9 cellular contexts compared by ENCODE assay signal in the genomic region with DNA sequence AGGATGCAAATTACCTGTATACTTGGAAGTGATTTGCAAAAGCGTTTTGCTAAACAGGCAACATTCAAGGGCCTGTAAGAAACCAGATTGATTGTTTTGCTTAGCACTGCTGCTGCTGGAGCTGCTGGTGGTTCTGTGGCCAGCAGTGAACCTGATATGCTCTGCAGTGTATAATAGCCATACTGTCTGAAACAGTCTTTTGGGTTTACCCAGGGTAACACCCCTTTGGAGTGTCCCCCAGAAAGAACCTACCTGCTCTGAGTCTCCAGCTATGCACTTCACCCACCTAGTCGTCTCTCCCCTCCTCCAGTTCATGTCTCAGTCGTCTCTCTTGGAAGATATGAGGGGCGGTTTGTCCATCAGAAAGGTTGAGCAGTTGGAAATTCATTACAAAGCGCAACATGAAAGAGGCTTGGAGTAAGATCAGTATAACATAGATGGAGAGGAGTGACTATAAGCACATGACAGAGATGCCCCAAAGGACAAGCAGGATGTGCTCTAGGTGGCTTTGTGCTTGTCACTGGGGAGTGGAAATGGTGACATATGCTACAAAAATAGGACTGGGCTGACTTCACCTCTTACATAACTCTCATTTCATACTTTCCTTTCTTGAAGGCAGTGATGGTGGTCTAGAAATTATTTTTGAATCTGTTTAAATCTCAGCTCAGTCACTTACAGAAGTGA. TPM values are rescaled to one million over a fixed set of nuclear protein-coding genes. Genes with fewer than 3 reads are reported as not detected.
A peak's percentile ranks its signal among the peaks of the same experiment; 100 is the strongest.
DNase-seq lines count a peak whose midpoint lies in the region; ATAC-seq and TF ChIP-seq lines count a peak whose summit lies in the region.
"Had no signal": no experiment of that assay in that cellular context is flagged by ENCODE, and none has a peak within 500 bp of the region (broad histone marks: within the 10 kb centered on the region; RNA-seq: fewer than 3 reads in every experiment).

No MANE protein-coding gene starts in this region.

- H3K36me3 ChIP-seq in Loucy (ENCODE audit: insufficient read depth, low read length), result no peaks in the 10 kb centered on the region
- no peaks in the 10 kb centered on the region for H3K36me3 ChIP-seq in aorta (ENCODE audit: control insufficient read depth in 1 of 2, insufficient read depth in 2 of 2, low read length in 1 of 2)

- ATAC-seq in GM21529 (IDR thresholded peaks at IDR 0.05; ENCODE audit: unreplicated experiment) (peak; percentile 54), left ventricle myocardium superior (peak; percentile 18), HG03097 (IDR thresholded peaks at IDR 0.05; ENCODE audit: low FRiP score, unreplicated experiment) (no peak), HG03280 (IDR thresholded peaks at IDR 0.05; ENCODE audit: unreplicated experiment) (no peak), aorta (ENCODE audit: low FRiP score) (no peak)

- H4K20me1 ChIP-seq in Loucy (ENCODE audit: insufficient read depth, low read length, poor library complexity, severe bottlenecking), result peaks cover 59% of the 10 kb centered on the region

- in situ Hi-C loops in GM13976 (cut with MboI; ENCODE audit: low sequenced_read_pairs, unreplicated experiment), result no loop called here

- peak overlapping the region in 1 of 2 donors; percentile 26 for H3K27ac ChIP-seq in aorta (ENCODE audit: low read depth in 1 of 2, low read length in 2 of 2)
- H3K27ac ChIP-seq: epithelial cell of prostate had no signal

- H3K4me1 Mint-ChIP-seq in nephron progenitor cell, result peaks cover 77% of the 10 kb centered on the region

- WGBS in aorta, 2 donors, result 73 to 74% methylated on average over 5 of the region's 5 CpGs

- H3K4me2 ChIP-seq in Loucy (ENCODE audit: low read depth, low read length, poor library complexity, severe bottlenecking), result peak overlapping the region; percentile 92

- H3K9me3 ChIP-seq in Loucy (ENCODE audit: insufficient read depth, low read depth, low read length), result no peaks in the 10 kb centered on the region
- no peaks in the 10 kb centered on the region for H3K9me3 ChIP-seq in aorta (ENCODE audit: control insufficient read depth, low read length)

- peaks cover 15% of the 10 kb centered on the region for H3K36me3 Mint-ChIP-seq in nephron progenitor cell (ENCODE audit: low read depth)

- H3K27me3 ChIP-seq in Loucy (ENCODE audit: insufficient read depth, low read length, poor library complexity, severe bottlenecking) (no peaks in the 10 kb centered on the region), aorta (ENCODE audit: control insufficient read depth in 1 of 2, insufficient read depth in 2 of 2, low read length in 1 of 2) (no peaks in the 10 kb centered on the region)

- H3K27ac Mint-ChIP-seq in nephron progenitor cell, result no peak overlapping the region

- H3K79me2 ChIP-seq in Loucy (ENCODE audit: insufficient read depth, low read length), result peaks cover 78% of the 10 kb centered on the region

- H3K4me3 Mint-ChIP-seq in nephron progenitor cell, result no peak overlapping the region

- TF ChIP-seq CTCF in GM13976 (IDR thresholded peaks at IDR 0.05; ENCODE audit: borderline replicate concordance, control extremely low read depth, extremely low read depth, insufficient read depth, missing control alignments), result no peak
- no peak for TF ChIP-seq CTCF in Loucy (conservative IDR thresholded peaks at IDR 0.05; ENCODE audit: low read length)
- no peak for TF ChIP-seq CTCF in nephron progenitor cell (IDR thresholded peaks at IDR 0.05)

- peaks cover 11% of the 10 kb centered on the region for H3K27me3 Mint-ChIP-seq in nephron progenitor cell (ENCODE audit: low read depth, poor library complexity)

- peak overlapping the region; percentile 23 for H3K9ac ChIP-seq in Loucy (ENCODE audit: low read depth, low read length, poor library complexity, severe bottlenecking)

- no peaks in the 10 kb centered on the region for H3F3A ChIP-seq in Loucy (ENCODE audit: low read depth)

- intact Hi-C loops in left ventricle myocardium superior (cut with micrococcal nuclease), result no loop called here
- intact Hi-C loops in aorta (cut with DNase I), result loop anchor here in 1 of 2 donors (1.0 kb wide), 1 partner anchor 14 kb away; no protein-coding TSS in a partner anchor

- H3K4me1 ChIP-seq in Loucy (ENCODE audit: insufficient read depth, low read length, poor library complexity, severe bottlenecking) (peaks cover 42% of the 10 kb centered on the region), aorta (ENCODE audit: control insufficient read depth in 1 of 2, insufficient read depth in 2 of 2, low read length in 2 of 2) (peaks cover 0 to 17% of the 10 kb centered on the region in 2 donors)

- H2AFZ ChIP-seq in Loucy (ENCODE audit: low read length), result no peak overlapping the region

- H3K9me2 ChIP-seq in Loucy (replicated peaks; ENCODE audit: low read depth, low read length), result no peaks in the 10 kb centered on the region

- H3K4me3 ChIP-seq in Loucy (ENCODE audit: low read length, poor library complexity, severe bottlenecking) (peak overlapping the region; percentile 89), aorta (ENCODE audit: low read length in 2 of 2) (no peak overlapping the region)

- peaks cover 10% of the 10 kb centered on the region for H3K9me3 Mint-ChIP-seq in nephron progenitor cell

- DNase-seq in GM13976 (ENCODE audit: low spot score) (peak; percentile 68), left ventricle myocardium superior (no peak), aorta (no peak), nephron progenitor cell (no peak)

RNA-seq across cellular contexts. Expression of gene MKRN2, which starts 3.8 kb away (rescaled TPM):
- total RNA-seq in left ventricle myocardium superior (33.6 TPM), aorta (10 to 100 TPM; 22.2 to 22.5 TPM)
- 10 to 100 TPM; 18.8 to 22.3 TPM for polyA plus RNA-seq in aorta

RNA-seq across cellular contexts. Expression of gene MKRN2OS, which starts 15.3 kb away (rescaled TPM):
- total RNA-seq in left ventricle myocardium superior (not detected), aorta (not detected)
- polyA plus RNA-seq in aorta, result 1 to 10 TPM in 1 of 2 donors, not detected in 1; 5.0 TPM

Comparison
In these comparisons a context has a peak if more than half of its experiments do, and no peak if none do; other contexts are left out.
1. ATAC-seq: peak in GM21529 (single experiment) and left ventricle myocardium superior (single experiment); none in HG03097 (single experiment), HG03280 (single experiment) and aorta (single experiment).